1 cellular context compared by ENCODE assay signal in the genomic region with DNA sequence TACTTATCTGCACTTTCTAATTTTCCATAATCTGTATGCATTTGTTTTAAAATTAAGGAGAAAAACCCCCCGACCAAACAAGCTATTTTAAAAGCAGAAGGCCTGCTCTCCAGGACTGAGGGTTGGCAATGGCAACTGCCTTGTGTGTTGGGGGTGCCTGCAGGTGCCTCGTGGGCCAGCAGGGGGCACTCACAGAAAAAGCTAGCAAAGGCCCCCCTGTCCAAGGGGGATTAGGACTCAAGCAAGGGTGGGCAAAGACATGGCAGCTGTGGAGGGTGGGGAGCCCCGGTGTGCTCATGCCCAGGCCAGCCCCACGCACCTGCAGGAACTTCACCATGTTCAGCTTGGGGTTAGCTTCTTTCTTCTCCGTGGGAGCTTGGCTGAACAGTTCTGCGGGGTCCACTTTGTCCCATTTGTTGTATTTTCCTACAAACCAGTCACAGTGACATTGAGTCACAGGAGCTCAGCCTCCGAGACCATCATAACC.
TF ChIP-seq lines count a peak whose summit lies in the region.

No MANE protein-coding gene starts in this region.

TF ChIP-seq in K562, 482 proteins besides CTCF, POLR2A, EP300 and RAD21 (continued from another document and continues in another):
- no peak for TF ChIP-seq ZNF274 (IDR thresholded peaks at IDR 0.05; ENCODE audit: borderline replicate concordance, low read depth, low read length)
- TF ChIP-seq DIDO1 (tag; IDR thresholded peaks at IDR 0.05; ENCODE audit: low read depth): no peak
- peak; percentile 37 for TF ChIP-seq ZNF134 (CRISPR knock-in tag; conservative IDR thresholded peaks at IDR 0.05)
- TF ChIP-seq MIER1 (IDR thresholded peaks at IDR 0.05; ENCODE audit: low read depth): 0 out of 2 replicates have a peak, but pooled peaks have one; percentile 61
- TF ChIP-seq ZNF253 (CRISPR knock-in tag; conservative IDR thresholded peaks at IDR 0.05): no peak
- peak; percentile 76; the same call in 1 of the 2 replicates for TF ChIP-seq ERF (CRISPR knock-in tag; IDR thresholded peaks at IDR 0.05)
- TF ChIP-seq SMARCB1 (IDR thresholded peaks at IDR 0.05; ENCODE audit: insufficient read length, low read depth): no peak
- TF ChIP-seq SRSF7 (optimal IDR thresholded peaks at IDR 0.05; ENCODE audit: low read depth, low read length): no peak
- TF ChIP-seq CEBPG (CRISPR knock-in tag; IDR thresholded peaks at IDR 0.05): no peak
- TF ChIP-seq CEBPG (tag; conservative IDR thresholded peaks at IDR 0.05 in 1 of 2, IDR thresholded peaks at IDR 0.05 in 1 of 2): no peak
- peak; percentile 68; the same call in 1 of the 2 replicates for TF ChIP-seq ELF4 (CRISPR knock-in tag; IDR thresholded peaks at IDR 0.05)
- no peak for TF ChIP-seq CBX1 (IDR thresholded peaks at IDR 0.05; ENCODE audit: low read depth)
- no peak for TF ChIP-seq IRF9 (tag; IDR thresholded peaks at IDR 0.05)
- TF ChIP-seq YBX1 (IDR thresholded peaks at IDR 0.05): no peak
- TF ChIP-seq CREB3 (tag; conservative IDR thresholded peaks at IDR 0.05; ENCODE audit: low read depth): no peak
- TF ChIP-seq, protein P1, sequence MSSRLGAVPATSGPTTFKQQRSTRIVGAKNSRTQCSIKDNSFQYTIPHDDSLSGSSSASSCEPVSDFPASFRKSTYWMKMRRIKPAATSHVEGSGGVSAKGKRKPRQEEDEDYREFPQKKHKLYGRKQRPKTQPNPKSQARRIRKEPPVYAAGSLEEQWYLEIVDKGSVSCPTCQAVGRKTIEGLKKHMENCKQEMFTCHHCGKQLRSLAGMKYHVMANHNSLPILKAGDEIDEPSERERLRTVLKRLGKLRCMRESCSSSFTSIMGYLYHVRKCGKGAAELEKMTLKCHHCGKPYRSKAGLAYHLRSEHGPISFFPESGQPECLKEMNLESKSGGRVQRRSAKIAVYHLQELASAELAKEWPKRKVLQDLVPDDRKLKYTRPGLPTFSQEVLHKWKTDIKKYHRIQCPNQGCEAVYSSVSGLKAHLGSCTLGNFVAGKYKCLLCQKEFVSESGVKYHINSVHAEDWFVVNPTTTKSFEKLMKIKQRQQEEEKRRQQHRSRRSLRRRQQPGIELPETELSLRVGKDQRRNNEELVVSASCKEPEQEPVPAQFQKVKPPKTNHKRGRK (tag; IDR thresholded peaks at IDR 0.05): no peak
- TF ChIP-seq KLF13 (tag; IDR thresholded peaks at IDR 0.05; ENCODE audit: borderline replicate concordance, low read depth): 0 out of 2 replicates have a peak, but pooled peaks have one; percentile 28
- TF ChIP-seq CHCHD3 (CRISPR knock-in tag; IDR thresholded peaks at IDR 0.05): no peak; the same call in 1 of the 2 replicates
- TF ChIP-seq ZNF586 (CRISPR knock-in tag; conservative IDR thresholded peaks at IDR 0.05): no peak
- peak; percentile 57 for TF ChIP-seq HCFC1 (IDR thresholded peaks at IDR 0.05; ENCODE audit: low read depth, low read length)
- no peak for TF ChIP-seq TAF7 (tag; IDR thresholded peaks at IDR 0.05)
- no peak for TF ChIP-seq CHAMP1 (IDR thresholded peaks at IDR 0.05)
- no peak for TF ChIP-seq FOXM1 (IDR thresholded peaks at IDR 0.05; ENCODE audit: low read depth)
- TF ChIP-seq FOXM1 (CRISPR knock-in tag; IDR thresholded peaks at IDR 0.05; ENCODE audit: low read depth): no peak
- TF ChIP-seq BHLHE40 (IDR thresholded peaks at IDR 0.05; ENCODE audit: low read length): 0 out of 2 replicates have a peak, but pooled peaks have one; percentile 61
- TF ChIP-seq PRDM10 (IDR thresholded peaks at IDR 0.05; ENCODE audit: partially characterized antibody): no peak
- no peak; the same call in 1 of the 2 replicates for TF ChIP-seq HDAC8 (tag; IDR thresholded peaks at IDR 0.05)
- TF ChIP-seq, protein P2, sequence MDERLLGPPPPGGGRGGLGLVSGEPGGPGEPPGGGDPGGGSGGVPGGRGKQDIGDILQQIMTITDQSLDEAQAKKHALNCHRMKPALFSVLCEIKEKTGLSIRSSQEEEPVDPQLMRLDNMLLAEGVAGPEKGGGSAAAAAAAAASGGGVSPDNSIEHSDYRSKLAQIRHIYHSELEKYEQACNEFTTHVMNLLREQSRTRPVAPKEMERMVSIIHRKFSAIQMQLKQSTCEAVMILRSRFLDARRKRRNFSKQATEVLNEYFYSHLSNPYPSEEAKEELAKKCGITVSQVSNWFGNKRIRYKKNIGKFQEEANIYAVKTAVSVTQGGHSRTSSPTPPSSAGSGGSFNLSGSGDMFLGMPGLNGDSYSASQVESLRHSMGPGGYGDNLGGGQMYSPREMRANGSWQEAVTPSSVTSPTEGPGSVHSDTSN (CRISPR knock-in tag; IDR thresholded peaks at IDR 0.05; ENCODE audit: low read depth): no peak
- TF ChIP-seq, protein P2 (tag; conservative IDR thresholded peaks at IDR 0.05; ENCODE audit: low read depth): no peak
- no peak for TF ChIP-seq SMARCA4 (IDR thresholded peaks at IDR 0.05)
- TF ChIP-seq, protein P3, sequence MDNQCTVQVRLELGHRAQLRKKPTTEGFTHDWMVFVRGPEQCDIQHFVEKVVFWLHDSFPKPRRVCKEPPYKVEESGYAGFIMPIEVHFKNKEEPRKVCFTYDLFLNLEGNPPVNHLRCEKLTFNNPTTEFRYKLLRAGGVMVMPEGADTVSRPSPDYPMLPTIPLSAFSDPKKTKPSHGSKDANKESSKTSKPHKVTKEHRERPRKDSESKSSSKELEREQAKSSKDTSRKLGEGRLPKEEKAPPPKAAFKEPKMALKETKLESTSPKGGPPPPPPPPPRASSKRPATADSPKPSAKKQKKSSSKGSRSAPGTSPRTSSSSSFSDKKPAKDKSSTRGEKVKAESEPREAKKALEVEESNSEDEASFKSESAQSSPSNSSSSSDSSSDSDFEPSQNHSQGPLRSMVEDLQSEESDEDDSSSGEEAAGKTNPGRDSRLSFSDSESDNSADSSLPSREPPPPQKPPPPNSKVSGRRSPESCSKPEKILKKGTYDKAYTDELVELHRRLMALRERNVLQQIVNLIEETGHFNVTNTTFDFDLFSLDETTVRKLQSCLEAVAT (IDR thresholded peaks at IDR 0.05): peak in 1 of 2 experiments; percentile 52; a peak in 1 of 4 replicates
- TF ChIP-seq PHB (CRISPR knock-in tag; IDR thresholded peaks at IDR 0.05): no peak
- peak; percentile 57 for TF ChIP-seq ZBTB17 (CRISPR knock-in tag; IDR thresholded peaks at IDR 0.05)
- peak; percentile 22; the same call in 1 of the 2 replicates for TF ChIP-seq TCFL5 (CRISPR knock-in tag; conservative IDR thresholded peaks at IDR 0.05)
- TF ChIP-seq ZNF436 (CRISPR knock-in tag; IDR thresholded peaks at IDR 0.05): no peak
- no peak for TF ChIP-seq SAFB (IDR thresholded peaks at IDR 0.05; ENCODE audit: borderline replicate concordance, low read depth, low read length)
- TF ChIP-seq ZNF644 (tag; IDR thresholded peaks at IDR 0.05; ENCODE audit: low read depth): no peak
- no peak for TF ChIP-seq ZNF280B (CRISPR knock-in tag; IDR thresholded peaks at IDR 0.05)
- peak; percentile 68; the same call in 1 of the 2 replicates for TF ChIP-seq MYC (IDR thresholded peaks at IDR 0.05; ENCODE audit: low read depth, low read length)
- no peak; the same call in 1 of the 2 replicates for TF ChIP-seq MYC (CRISPR knock-in tag; IDR thresholded peaks at IDR 0.05; ENCODE audit: borderline replicate concordance, low read depth)
- no peak for TF ChIP-seq TARDBP (IDR thresholded peaks at IDR 0.05)
- TF ChIP-seq ZNF785 (CRISPR knock-in tag; IDR thresholded peaks at IDR 0.05): no peak; the same call in 1 of the 2 replicates
- TF ChIP-seq ZNF707 (CRISPR knock-in tag; conservative IDR thresholded peaks at IDR 0.05): no peak
- TF ChIP-seq, protein P4, sequence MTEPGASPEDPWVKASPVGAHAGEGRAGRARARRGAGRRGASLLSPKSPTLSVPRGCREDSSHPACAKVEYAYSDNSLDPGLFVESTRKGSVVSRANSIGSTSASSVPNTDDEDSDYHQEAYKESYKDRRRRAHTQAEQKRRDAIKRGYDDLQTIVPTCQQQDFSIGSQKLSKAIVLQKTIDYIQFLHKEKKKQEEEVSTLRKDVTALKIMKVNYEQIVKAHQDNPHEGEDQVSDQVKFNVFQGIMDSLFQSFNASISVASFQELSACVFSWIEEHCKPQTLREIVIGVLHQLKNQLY (CRISPR knock-in tag; conservative IDR thresholded peaks at IDR 0.05): peak in 1 of 2 experiments; percentile 82; a peak in 3 of 4 replicates
- no peak for TF ChIP-seq POLR2B (IDR thresholded peaks at IDR 0.05; ENCODE audit: low read depth, partially characterized antibody)
